Comparison of ENCODE assay signal across 8 cellular contexts in the genomic region with DNA sequence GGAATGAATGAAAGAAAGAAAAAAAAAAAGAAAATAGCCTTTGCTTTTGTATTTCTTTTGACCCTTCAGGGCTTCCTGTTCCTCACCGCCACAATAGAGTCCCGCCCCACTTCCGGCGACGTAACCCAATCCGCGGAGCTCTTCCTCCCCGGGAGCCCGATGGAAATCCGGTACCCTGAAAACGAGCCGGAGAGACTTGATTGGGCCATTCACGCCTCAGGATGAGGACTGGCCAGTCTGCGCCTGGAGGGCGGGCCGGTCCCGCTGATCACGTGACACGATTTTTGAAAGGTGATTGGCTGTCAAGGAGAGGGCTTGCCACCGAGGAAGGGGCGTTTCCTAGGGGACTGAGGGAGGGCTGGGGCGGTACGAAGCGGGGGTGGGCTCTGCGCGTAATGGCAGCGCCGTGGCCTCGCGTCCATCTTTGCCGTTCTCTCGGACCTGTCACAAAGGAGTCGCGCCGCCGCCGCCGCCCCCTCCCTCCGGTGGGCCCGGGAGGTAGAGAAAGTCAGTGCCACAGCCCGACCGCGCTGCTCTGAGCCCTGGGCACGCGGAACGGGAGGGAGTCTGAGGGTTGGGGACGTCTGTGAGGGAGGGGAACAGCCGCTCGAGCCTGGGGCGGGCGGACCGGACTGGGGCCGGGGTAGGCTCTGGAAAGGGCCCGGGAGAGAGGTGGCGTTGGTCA. TPM values are rescaled to one million over a fixed set of nuclear protein-coding genes. Genes with fewer than 3 reads are reported as not detected.
DNase-seq lines count a peak whose midpoint lies in the region; ATAC-seq and TF ChIP-seq lines count a peak whose summit lies in the region.

A gene with protein sequence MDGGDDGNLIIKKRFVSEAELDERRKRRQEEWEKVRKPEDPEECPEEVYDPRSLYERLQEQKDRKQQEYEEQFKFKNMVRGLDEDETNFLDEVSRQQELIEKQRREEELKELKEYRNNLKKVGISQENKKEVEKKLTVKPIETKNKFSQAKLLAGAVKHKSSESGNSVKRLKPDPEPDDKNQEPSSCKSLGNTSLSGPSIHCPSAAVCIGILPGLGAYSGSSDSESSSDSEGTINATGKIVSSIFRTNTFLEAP (minus strand): TSS at position 95 of the 685 bp plus-strand sequence. CDS start 12,185 bp downstream, outside the sequence.
A gene (plus strand): TSS at position 385 of the 685 bp plus-strand sequence. CDS start 18,330 bp downstream, outside the sequence.

- H3K9me3 ChIP-seq in Peyer's patch (no peaks in the 10 kb centered on the region), esophagus (ENCODE audit: control insufficient read depth in 2 of 2, insufficient read depth in 1 of 2, low read depth in 1 of 2, low read length in 1 of 2) (no peaks in the 10 kb centered on the region), mucosa of stomach (ENCODE audit: control insufficient read depth, low read length) (no peaks in the 10 kb centered on the region)

- peak within 1 kb of the TSS; percentile 76; the same call in 1 of the 2 replicates for H3K9ac ChIP-seq in KMS-11
- peak within 1 kb of the TSS; percentile 88 for H3K9ac ChIP-seq in mucosa of stomach (ENCODE audit: low read length)

- peaks cover 32% of the 10 kb centered on the region for H3K4me1 ChIP-seq in KMS-11 (ENCODE audit: low read depth, poor library complexity, severe bottlenecking)
- H3K4me1 ChIP-seq in Peyer's patch, result peaks cover 0 to 23% (median 8%) of the 10 kb centered on the region in 4 donors
- H3K4me1 ChIP-seq in esophagus (ENCODE audit: control insufficient read depth in 2 of 2, insufficient read depth in 2 of 2, low read length in 1 of 2), result no peaks in the 10 kb centered on the region
- no peaks in the 10 kb centered on the region for H3K4me1 ChIP-seq in mucosa of stomach (ENCODE audit: control insufficient read depth, insufficient read depth, low read length)

- TF ChIP-seq CTCF in KMS-11 (conservative IDR thresholded peaks at IDR 0.05; ENCODE audit: low read depth, low read length) (no peak), Peyer's patch (IDR thresholded peaks at IDR 0.05) (no peak)

- H3K36me3 ChIP-seq in KMS-11 (ENCODE audit: insufficient read depth), result no peaks in the 10 kb centered on the region
- no peaks in the 10 kb centered on the region for H3K36me3 ChIP-seq in Peyer's patch
- H3K36me3 ChIP-seq in esophagus (ENCODE audit: control insufficient read depth in 2 of 2, insufficient read depth in 2 of 2, low read length in 1 of 2), result no peaks in the 10 kb centered on the region
- no peaks in the 10 kb centered on the region for H3K36me3 ChIP-seq in mucosa of stomach (ENCODE audit: control insufficient read depth, insufficient read depth, low read length)

- no peaks in the 10 kb centered on the region for H4K20me1 ChIP-seq in KMS-11 (ENCODE audit: insufficient read depth)

- ATAC-seq in GM21737 (IDR thresholded peaks at IDR 0.05; ENCODE audit: unreplicated experiment), result peak; percentile 89

- peaks cover 83% of the 10 kb centered on the region for H3K79me2 ChIP-seq in KMS-11 (ENCODE audit: insufficient read depth, low read depth)

- peak within 1 kb of the TSS; percentile 91 for H3K4me2 ChIP-seq in KMS-11

- H2AFZ ChIP-seq in KMS-11 (ENCODE audit: low read depth), result peak within 1 kb of the TSS; percentile 89

- H3K27ac ChIP-seq in KMS-11, result peak within 1 kb of the TSS; percentile 72
- H3K27ac ChIP-seq in Peyer's patch, result peak within 1 kb of the TSS; percentile 90 to 95 (median 93)
- peak within 1 kb of the TSS; percentile 94 to 98 for H3K27ac ChIP-seq in esophagus (ENCODE audit: low read depth in 2 of 2, low read length in 1 of 2)

- DNase-seq in DMS53 treated with DMSO at 0.1 percent for 48 hours (lab: John Stamatoyannopoulos, UW; ENCODE audit: unreplicated experiment), result peak; percentile 99
- peak; percentile 96 to 99 (median 97) for DNase-seq in Peyer's patch
- DNase-seq in activated T-cell treated with anti-CD3 and anti-CD28 coated beads, Interleukin-2, amount 50 U/mL, for 48 hours, result peak; percentile 99
- peak; percentile 95 for DNase-seq in stimulated activated CD8-positive, alpha-beta memory T cell treated with anti-CD3 and anti-CD28 coated beads, Interleukin-7, amount 100 ng/mL, for 1 hour (ENCODE audit: low read depth in 2 of 2)

- no peak within 1 kb of the TSS for H3K4me3 ChIP-seq in KMS-11 (IDR thresholded peaks at IDR 0.05; ENCODE audit: insufficient read depth, low read depth, low read length)
- H3K4me3 ChIP-seq in Peyer's patch, result peak within 1 kb of the TSS; percentile 77 to 97 (median 86)
- peak within 1 kb of the TSS; percentile 97 to 99 for H3K4me3 ChIP-seq in esophagus (ENCODE audit: low read depth in 1 of 2, low read length in 2 of 2)
- H3K4me3 ChIP-seq in mucosa of stomach (ENCODE audit: low read length), result peak within 1 kb of the TSS; percentile 54

- peak; percentile 70 to 83 for TF ChIP-seq POLR2A in Peyer's patch (IDR thresholded peaks at IDR 0.05)

- WGBS in esophagus, 2 donors, result 0% methylated on average over 51 to 55 of the region's 55 CpGs

- H3K27me3 ChIP-seq in KMS-11 (ENCODE audit: insufficient read depth, low read depth) (no peaks in the 10 kb centered on the region), Peyer's patch (no peaks in the 10 kb centered on the region), esophagus (ENCODE audit: control insufficient read depth in 1 of 2, insufficient read depth in 2 of 2, low read length in 2 of 2) (no peaks in the 10 kb centered on the region), mucosa of stomach (ENCODE audit: control insufficient read depth, insufficient read depth, low read length) (no peaks in the 10 kb centered on the region)

RNA-seq across cellular contexts. Expression of the first gene that starts in this region (rescaled TPM):
- total RNA-seq in Peyer's patch, result 100 to 1,000 TPM in 2 of 4 donors, 10 to 100 TPM in 2; 55.7 to 308 (median 109) TPM
- polyA plus RNA-seq in esophagus, result 10 to 100 TPM; 50.4 to 50.6 TPM

RNA-seq across cellular contexts. Expression of the second gene that starts in this region (rescaled TPM):
- total RNA-seq in Peyer's patch, result 10 to 100 TPM; 49.0 to 84.7 (median 65.1) TPM
- 1 to 10 TPM; 7.5 to 9.8 TPM for polyA plus RNA-seq in esophagus
